20 cellular contexts compared by ENCODE assay signal in genomic region chr6:128238248-128238647, GRCh38.
DNase-seq lines count a peak whose midpoint lies in the region; ATAC-seq and TF ChIP-seq lines count a peak whose summit lies in the region.
"Had no signal": no experiment of that assay in that cellular context is flagged by ENCODE, and none has a peak within 500 bp of the region (broad histone marks: within the 10 kb centered on the region; RNA-seq: fewer than 3 reads in every experiment).

No MANE protein-coding gene starts in this region.

- peaks cover 3% of the 10 kb centered on the region; the same call in 1 of the 2 replicates for H3K36me3 ChIP-seq in HUES6 (ENCODE audit: control insufficient read depth, insufficient read depth, low read length)
- H3K36me3 ChIP-seq: BLaER1 treated with 17β-estradiol and CSF1 and Interleukin-3, amounts not matched to agents 10 nM and 100 nM had no signal

- TF ChIP-seq CTCF in progenitor cell of endocrine pancreas (IDR thresholded peaks at IDR 0.05; ENCODE audit: unreplicated experiment) = no peak

- no peak overlapping the region for H3K4me3 Mint-ChIP-seq in progenitor cell of endocrine pancreas (ENCODE audit: low read depth)
- H3K4me3 Mint-ChIP-seq: CD8-positive, alpha-beta T cell had no signal

- H3K36me3 Mint-ChIP-seq in progenitor cell of endocrine pancreas (ENCODE audit: insufficient read depth) = peaks cover 8% of the 10 kb centered on the region
- H3K36me3 Mint-ChIP-seq: CD8-positive, alpha-beta T cell had no signal

- H3K4me3 ChIP-seq in HUES6 (ENCODE audit: low read depth, low read length) = no peak overlapping the region
- H3K4me3 ChIP-seq: A549; BLaER1 treated with 17β-estradiol and CSF1 and Interleukin-3, amounts not matched to agents 10 nM and 100 nM had no signal

- ATAC-seq in GM18858 (IDR thresholded peaks at IDR 0.05; ENCODE audit: unreplicated experiment) = no peak
- ATAC-seq: A549; CD8-positive, alpha-beta T cell; SK-N-SH treated with all-trans-retinoic acid at 6 μM for 48 hours had no signal

- H3K27ac ChIP-seq in HUES6 (ENCODE audit: low read depth, low read length) = peak overlapping the region; percentile 15; the same call in 1 of the 2 replicates
- H3K27ac ChIP-seq: A549; BLaER1 treated with 17β-estradiol and CSF1 and Interleukin-3, amounts not matched to agents 10 nM and 100 nM had no signal

- H3K27me3 ChIP-seq in HUES6 (ENCODE audit: control insufficient read depth, insufficient read depth, low read length) = no peaks in the 10 kb centered on the region
- H3K27me3 ChIP-seq: BLaER1 treated with 17β-estradiol and CSF1 and Interleukin-3, amounts not matched to agents 10 nM and 100 nM had no signal

- peak; percentile 51 for DNase-seq in Ammon's horn (ENCODE audit: low spot score)
- DNase-seq in globus pallidus (ENCODE audit: low spot score) = peak; percentile 72
- no peak for DNase-seq in progenitor cell of endocrine pancreas (ENCODE audit: low spot score, unreplicated experiment)
- no peak for DNase-seq in HPDE6-E6E7 (ENCODE audit: extremely low spot score)
- DNase-seq in activated CD8-positive, alpha-beta memory T cell treated with anti-CD3 and anti-CD28 coated beads, Interleukin-2, amount 50 U/mL, for 4 hours = no peak
- DNase-seq: Calu3; CD8-positive, alpha-beta T cell; GF-D8; KG1; NCI-H1417 treated with DMSO at 0.1 percent for 48 hours; NCI-H2029; NCI-H2171 treated with DMSO at 0.1 percent for 48 hours; NCI-H748 treated with DMSO at 0.1 percent for 48 hours; RPMI8226; SHP77 treated with DMSO at 0.1 percent for 48 hours had no signal

- H3K9ac ChIP-seq in HUES6 (ENCODE audit: low read length) = no peak overlapping the region
- H3K9ac ChIP-seq: BLaER1 treated with 17β-estradiol and CSF1 and Interleukin-3, amounts not matched to agents 10 nM and 100 nM had no signal

- H3K4me1 ChIP-seq in HUES6 (ENCODE audit: control insufficient read depth, insufficient read depth, low read length) = no peaks in the 10 kb centered on the region
- H3K4me1 ChIP-seq: A549 had no signal

- no peaks in the 10 kb centered on the region for H3K9me3 ChIP-seq in HUES6 (ENCODE audit: control insufficient read depth, insufficient read depth, low read depth, low read length)
- H3K9me3 ChIP-seq: A549; BLaER1 treated with 17β-estradiol and CSF1 and Interleukin-3, amounts not matched to agents 10 nM and 100 nM had no signal

- no peaks in the 10 kb centered on the region for H3K27me3 Mint-ChIP-seq in progenitor cell of endocrine pancreas

- no peaks in the 10 kb centered on the region for H3K9me3 Mint-ChIP-seq in progenitor cell of endocrine pancreas (ENCODE audit: low read depth)
- H3K9me3 Mint-ChIP-seq: CD8-positive, alpha-beta T cell had no signal

- H3K4me1 Mint-ChIP-seq in progenitor cell of endocrine pancreas (ENCODE audit: low read depth) = peaks cover 9% of the 10 kb centered on the region

- H3K27ac Mint-ChIP-seq in progenitor cell of endocrine pancreas = peak overlapping the region; percentile 20
- H3K27ac Mint-ChIP-seq: CD8-positive, alpha-beta T cell had no signal

Comparison
In these comparisons a context has a peak if more than half of its experiments do, and no peak if none do; other contexts are left out.
1. DNase-seq: peak in Ammon's horn (single experiment) and globus pallidus (single experiment); none in progenitor cell of endocrine pancreas (single experiment), HPDE6-E6E7 (single experiment) and activated CD8-positive, alpha-beta memory T cell treated with anti-CD3 and anti-CD28 coated beads, Interleukin-2, amount 50 U/mL, for 4 hours (single experiment).